9 cellular contexts compared by ENCODE assay signal in genomic region chr9:93670208-93671029, GRCh38.
DNase-seq lines count a peak whose midpoint lies in the region; ATAC-seq and TF ChIP-seq lines count a peak whose summit lies in the region.
"Had no signal": no experiment of that assay in that cellular context is flagged by ENCODE, and none has a peak within 500 bp of the region (broad histone marks: within the 10 kb centered on the region; RNA-seq: fewer than 3 reads in every experiment).

No MANE protein-coding gene starts in this region.

- H4K20me1 ChIP-seq in GM23248 (ENCODE audit: insufficient read depth), result no peaks in the 10 kb centered on the region

- peak; percentile 79 for DNase-seq in GM23248
- DNase-seq in T-helper 1 cell, result peak in 3 of 5 donors; percentile 1 to 8 (median 8)
- peak; percentile 58 for DNase-seq in fibroblast of gingiva (ENCODE audit: low read depth)
- DNase-seq in progenitor cell of endocrine pancreas (ENCODE audit: low spot score, unreplicated experiment), result peak; percentile 5
- DNase-seq in GOT3 (lab: John Stamatoyannopoulos, UW), result no peak

- TF ChIP-seq CTCF in progenitor cell of endocrine pancreas (IDR thresholded peaks at IDR 0.05; ENCODE audit: unreplicated experiment), result no peak

- H3K27me3 ChIP-seq in GM23248 (replicated peaks; ENCODE audit: insufficient read depth), result no peaks in the 10 kb centered on the region
- H3K27me3 ChIP-seq: neutrophil had no signal

- ATAC-seq in HG03565 (IDR thresholded peaks at IDR 0.05; ENCODE audit: unreplicated experiment), result no peak
- no peak for ATAC-seq in GM18909 (IDR thresholded peaks at IDR 0.05; ENCODE audit: poor library complexity, unreplicated experiment)
- ATAC-seq in GM21423 (IDR thresholded peaks at IDR 0.05; ENCODE audit: unreplicated experiment), result no peak

- no peaks in the 10 kb centered on the region for H3K79me2 ChIP-seq in GM23248 (ENCODE audit: insufficient read depth)

- H3K9me3 ChIP-seq in GM23248 (ENCODE audit: low read depth), result no peaks in the 10 kb centered on the region
- H3K9me3 ChIP-seq: neutrophil had no signal

- in situ Hi-C loops in GM23248 (cut with MboI), result no loop called here

- no peak overlapping the region for H3K4me3 ChIP-seq in GM23248

- WGBS in GM23248 (ENCODE audit: low coverage in 1 of 2, low lambda C conversion rate in 2 of 2, missing lambda C conversion rate in 2 of 2), 2 experiments, result 81% methylated on average over 8 of the region's 8 CpGs

- no peak overlapping the region for H3K9ac ChIP-seq in GM23248

- H3K27ac Mint-ChIP-seq in progenitor cell of endocrine pancreas, result no peak overlapping the region

- peaks cover 8% of the 10 kb centered on the region for H3K36me3 Mint-ChIP-seq in progenitor cell of endocrine pancreas (ENCODE audit: insufficient read depth)

- H3K4me1 Mint-ChIP-seq in progenitor cell of endocrine pancreas (ENCODE audit: low read depth), result no peaks in the 10 kb centered on the region

- no peaks in the 10 kb centered on the region for H3K36me3 ChIP-seq in GM23248 (ENCODE audit: low read depth)

- no peak overlapping the region for H3K4me3 Mint-ChIP-seq in progenitor cell of endocrine pancreas (ENCODE audit: low read depth)

- no peaks in the 10 kb centered on the region for H3K9me3 Mint-ChIP-seq in progenitor cell of endocrine pancreas (ENCODE audit: low read depth)

- H3F3A ChIP-seq in GM23248 (ENCODE audit: insufficient read depth), result peaks cover 8% of the 10 kb centered on the region; the same call in 1 of the 2 replicates

- H3K27me3 Mint-ChIP-seq in progenitor cell of endocrine pancreas, result no peaks in the 10 kb centered on the region

- H3K4me1 ChIP-seq in GM23248 (ENCODE audit: insufficient read depth), result no peaks in the 10 kb centered on the region

- H3K9me2 ChIP-seq in GM23248 (ENCODE audit: insufficient read depth), result no peaks in the 10 kb centered on the region

- H3K27ac ChIP-seq in GM23248, result no peak overlapping the region
- H3K27ac ChIP-seq: neutrophil had no signal

- no peak overlapping the region for H2AFZ ChIP-seq in GM23248

- H3K4me2 ChIP-seq in GM23248 (ENCODE audit: unreplicated experiment), result no peak overlapping the region
